ENCODE assay signal across 1 cellular context in the genomic region with DNA sequence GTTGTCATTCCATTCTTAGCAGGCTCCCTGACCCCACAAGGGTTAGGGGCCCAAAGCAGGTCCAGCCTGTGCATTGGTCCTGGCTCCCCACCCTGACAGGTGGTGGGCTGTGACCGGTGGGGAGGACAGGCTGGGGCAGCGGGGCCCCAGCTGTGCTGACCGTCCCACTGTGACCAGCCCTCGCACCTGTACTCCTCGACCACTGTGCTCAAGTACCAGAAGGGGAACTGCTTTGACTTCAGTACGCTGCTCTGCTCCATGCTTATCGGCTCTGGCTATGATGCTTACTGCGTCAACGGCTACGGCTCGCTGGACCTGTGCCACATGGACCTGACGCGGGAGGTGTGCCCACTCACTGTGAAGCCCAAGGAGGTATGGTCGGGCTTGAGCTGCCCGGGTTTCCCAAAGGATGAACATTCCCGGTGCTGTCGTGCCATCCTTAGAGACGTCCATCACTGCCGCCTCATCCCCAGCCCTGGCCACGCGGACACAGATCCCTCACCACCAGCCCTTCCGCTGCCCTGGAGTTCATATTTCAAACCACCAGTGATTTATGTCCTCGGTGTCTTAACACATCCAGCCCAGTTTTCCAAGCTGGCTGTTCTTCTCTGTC.
TF ChIP-seq lines count a peak whose summit lies in the region.

No MANE protein-coding gene starts in this region.

TF ChIP-seq in WTC11, 78 proteins besides CTCF, POLR2A, EP300 and RAD21 (continued from another document):
- no peak for TF ChIP-seq GRHL2 (CRISPR knock-in tag; IDR thresholded peaks at IDR 0.05; ENCODE audit: insufficient replicate concordance, severe bottlenecking)
- TF ChIP-seq TEAD4 (CRISPR knock-in tag; IDR thresholded peaks at IDR 0.05): no peak
- TF ChIP-seq, protein P1, sequence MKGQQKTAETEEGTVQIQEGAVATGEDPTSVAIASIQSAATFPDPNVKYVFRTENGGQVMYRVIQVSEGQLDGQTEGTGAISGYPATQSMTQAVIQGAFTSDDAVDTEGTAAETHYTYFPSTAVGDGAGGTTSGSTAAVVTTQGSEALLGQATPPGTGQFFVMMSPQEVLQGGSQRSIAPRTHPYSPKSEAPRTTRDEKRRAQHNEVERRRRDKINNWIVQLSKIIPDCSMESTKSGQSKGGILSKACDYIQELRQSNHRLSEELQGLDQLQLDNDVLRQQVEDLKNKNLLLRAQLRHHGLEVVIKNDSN (CRISPR knock-in tag; IDR thresholded peaks at IDR 0.05): no peak
- TF ChIP-seq, protein P2, sequence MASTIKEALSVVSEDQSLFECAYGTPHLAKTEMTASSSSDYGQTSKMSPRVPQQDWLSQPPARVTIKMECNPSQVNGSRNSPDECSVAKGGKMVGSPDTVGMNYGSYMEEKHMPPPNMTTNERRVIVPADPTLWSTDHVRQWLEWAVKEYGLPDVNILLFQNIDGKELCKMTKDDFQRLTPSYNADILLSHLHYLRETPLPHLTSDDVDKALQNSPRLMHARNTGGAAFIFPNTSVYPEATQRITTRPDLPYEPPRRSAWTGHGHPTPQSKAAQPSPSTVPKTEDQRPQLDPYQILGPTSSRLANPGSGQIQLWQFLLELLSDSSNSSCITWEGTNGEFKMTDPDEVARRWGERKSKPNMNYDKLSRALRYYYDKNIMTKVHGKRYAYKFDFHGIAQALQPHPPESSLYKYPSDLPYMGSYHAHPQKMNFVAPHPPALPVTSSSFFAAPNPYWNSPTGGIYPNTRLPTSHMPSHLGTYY (CRISPR knock-in tag; IDR thresholded peaks at IDR 0.05): no peak
- TF ChIP-seq ZNF671 (CRISPR knock-in tag; IDR thresholded peaks at IDR 0.05): no peak
- TF ChIP-seq ZBTB21 (CRISPR knock-in tag; IDR thresholded peaks at IDR 0.05; ENCODE audit: borderline replicate concordance): no peak
- TF ChIP-seq ESRRA (CRISPR knock-in tag; IDR thresholded peaks at IDR 0.05; ENCODE audit: borderline replicate concordance): no peak
- TF ChIP-seq ZNF416 (CRISPR knock-in tag; IDR thresholded peaks at IDR 0.05): no peak
